24 cellular contexts compared by ENCODE assay signal in the genomic region with DNA sequence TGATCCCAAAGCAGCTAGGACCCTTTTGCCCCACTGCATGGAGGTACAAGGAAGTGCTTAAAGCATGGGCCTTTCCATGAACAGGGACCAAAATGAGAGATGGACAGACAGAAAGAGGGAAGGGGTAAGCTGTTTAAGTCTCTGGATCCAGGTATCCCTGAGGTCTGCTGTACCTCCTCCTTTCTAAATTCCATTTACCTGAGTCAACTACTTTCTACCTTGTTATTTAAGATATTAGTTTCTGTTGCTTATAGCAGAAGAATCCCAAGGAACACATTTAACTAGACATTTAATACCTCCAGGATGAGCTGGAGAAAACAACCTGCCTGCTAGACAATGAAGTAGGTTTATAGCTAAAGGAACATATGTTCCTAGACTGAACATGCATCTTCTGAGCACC.
"Had no signal": no experiment of that assay in that cellular context is flagged by ENCODE, and none has a peak within 500 bp of the region (broad histone marks: within the 10 kb centered on the region; RNA-seq: fewer than 3 reads in every experiment).

No MANE protein-coding gene starts in this region.

- DNase-seq: IMR-90, Karpas-422, KG1, MG63, NCI-H1092, NCI-H1105 treated with DMSO at 0.1 percent for 48 hours, NCI-H1436, NCI-H187, NCI-H2029, NCI-H2081 treated with DMSO at 0.1 percent for 48 hours, NCI-H2171, NCI-H226, NCI-H446, NCI-H510A, NCI-H524 treated with DMSO at 0.1 percent for 48 hours, NCI-H69, NCI-H774, Right ventricle myocardium superior, RPMI8226, SIG-M5 had no signal

- H3K4me3 ChIP-seq: MG63, SJSA1, SK-N-MC had no signal

- H3K4me1 ChIP-seq: SJSA1 had no signal

- H3K27me3 ChIP-seq: MG63, SJSA1 had no signal

- ATAC-seq: HepG2 had no signal

- H3K27ac ChIP-seq: SJSA1, SK-N-MC had no signal

- FAIRE-seq: HepG2, RCC 7860 had no signal

- H3K36me3 ChIP-seq: MG63, SJSA1 had no signal
